ENCODE assay signal across 3 cellular contexts in genomic region chr1:15196069-15196468, GRCh38.
TF ChIP-seq lines count a peak whose summit lies in the region.

No MANE protein-coding gene starts in this region.

TF ChIP-seq in A549, 52 proteins besides CTCF, POLR2A, EP300 and RAD21:
- TF ChIP-seq CEBPB (IDR thresholded peaks at IDR 0.05) (no peak), FOSB (CRISPR knock-in tag; IDR thresholded peaks at IDR 0.05) (no peak), HEYL (CRISPR knock-in tag; IDR thresholded peaks at IDR 0.05) (no peak), BCL3 (IDR thresholded peaks at IDR 0.05) (no peak), FOSL2 (IDR thresholded peaks at IDR 0.05) (no peak), FOSL2 (CRISPR knock-in tag; IDR thresholded peaks at IDR 0.05) (no peak), HOXB5 (CRISPR knock-in tag; IDR thresholded peaks at IDR 0.05) (no peak), HOXA7 (CRISPR knock-in tag; IDR thresholded peaks at IDR 0.05) (no peak)

TF ChIP-seq in HEK293, 187 proteins besides CTCF, POLR2A, EP300 and RAD21:
- TF ChIP-seq KLF17 (tag by site-specific recombination; IDR thresholded peaks at IDR 0.05): no peak
- TF ChIP-seq ZNF555 (tag by site-specific recombination; conservative IDR thresholded peaks at IDR 0.05): no peak
- TF ChIP-seq GLIS1 (tag by site-specific recombination; IDR thresholded peaks at IDR 0.05): peak; percentile 80
- no peak for TF ChIP-seq ZNF623 (tag by site-specific recombination; IDR thresholded peaks at IDR 0.05)
- TF ChIP-seq ZNF529 (tag by site-specific recombination; IDR thresholded peaks at IDR 0.05; ENCODE audit: insufficient replicate concordance): no peak
- TF ChIP-seq ZNF266 (tag by site-specific recombination; IDR thresholded peaks at IDR 0.05; ENCODE audit: low read depth): no peak
- peak; percentile 69 for TF ChIP-seq ZFHX2 (tag by site-specific recombination; conservative IDR thresholded peaks at IDR 0.05)
- TF ChIP-seq ZNF776 (tag by site-specific recombination; IDR thresholded peaks at IDR 0.05; ENCODE audit: borderline replicate concordance): no peak
- TF ChIP-seq ZNF341 (tag by site-specific recombination; IDR thresholded peaks at IDR 0.05; ENCODE audit: low read depth): 0 out of 2 replicates have a peak, but pooled peaks have one; percentile 27
- TF ChIP-seq, protein P1, sequence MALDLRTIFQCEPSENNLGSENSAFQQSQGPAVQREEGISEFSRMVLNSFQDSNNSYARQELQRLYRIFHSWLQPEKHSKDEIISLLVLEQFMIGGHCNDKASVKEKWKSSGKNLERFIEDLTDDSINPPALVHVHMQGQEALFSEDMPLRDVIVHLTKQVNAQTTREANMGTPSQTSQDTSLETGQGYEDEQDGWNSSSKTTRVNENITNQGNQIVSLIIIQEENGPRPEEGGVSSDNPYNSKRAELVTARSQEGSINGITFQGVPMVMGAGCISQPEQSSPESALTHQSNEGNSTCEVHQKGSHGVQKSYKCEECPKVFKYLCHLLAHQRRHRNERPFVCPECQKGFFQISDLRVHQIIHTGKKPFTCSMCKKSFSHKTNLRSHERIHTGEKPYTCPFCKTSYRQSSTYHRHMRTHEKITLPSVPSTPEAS (tag by site-specific recombination; IDR thresholded peaks at IDR 0.05): peak; percentile 86
- TF ChIP-seq ZSCAN23 (tag by site-specific recombination; IDR thresholded peaks at IDR 0.05): no peak
- peak; percentile 98 for TF ChIP-seq ZNF112 (tag by site-specific recombination; IDR thresholded peaks at IDR 0.05)
- TF ChIP-seq, protein P2, sequence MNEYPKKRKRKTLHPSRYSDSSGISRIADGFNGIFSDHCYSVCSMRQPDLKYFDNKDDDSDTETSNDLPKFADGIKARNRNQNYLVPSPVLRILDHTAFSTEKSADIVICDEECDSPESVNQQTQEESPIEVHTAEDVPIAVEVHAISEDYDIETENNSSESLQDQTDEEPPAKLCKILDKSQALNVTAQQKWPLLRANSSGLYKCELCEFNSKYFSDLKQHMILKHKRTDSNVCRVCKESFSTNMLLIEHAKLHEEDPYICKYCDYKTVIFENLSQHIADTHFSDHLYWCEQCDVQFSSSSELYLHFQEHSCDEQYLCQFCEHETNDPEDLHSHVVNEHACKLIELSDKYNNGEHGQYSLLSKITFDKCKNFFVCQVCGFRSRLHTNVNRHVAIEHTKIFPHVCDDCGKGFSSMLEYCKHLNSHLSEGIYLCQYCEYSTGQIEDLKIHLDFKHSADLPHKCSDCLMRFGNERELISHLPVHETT (tag by site-specific recombination; IDR thresholded peaks at IDR 0.05): no peak
- TF ChIP-seq ZNF600 (tag by site-specific recombination; IDR thresholded peaks at IDR 0.05): 0 out of 2 replicates have a peak, but pooled peaks have one; percentile 54
- peak; percentile 68 for TF ChIP-seq EGR2 (tag by site-specific recombination; IDR thresholded peaks at IDR 0.05; ENCODE audit: low read depth)
- TF ChIP-seq ZNF19 (tag by site-specific recombination; IDR thresholded peaks at IDR 0.05; ENCODE audit: low read depth): no peak

TF ChIP-seq in H1, 55 proteins besides CTCF, POLR2A, EP300 and RAD21:
- TF ChIP-seq CBX5 (IDR thresholded peaks at IDR 0.05; ENCODE audit: low read depth, low read length) (no peak), SRF (IDR thresholded peaks at IDR 0.05; ENCODE audit: low read depth, low read length) (no peak), BRCA1 (IDR thresholded peaks at IDR 0.05; ENCODE audit: low read depth, low read length) (no peak), USF2 (IDR thresholded peaks at IDR 0.05; ENCODE audit: low read length) (no peak), ATF3 (IDR thresholded peaks at IDR 0.05; ENCODE audit: insufficient read depth, low read depth, low read length) (no peak), E2F6 (IDR thresholded peaks at IDR 0.05) (no peak), RBBP5 (IDR thresholded peaks at IDR 0.05; ENCODE audit: borderline replicate concordance, low read depth, low read length) (no peak), GTF2F1 (IDR thresholded peaks at IDR 0.05; ENCODE audit: borderline replicate concordance, low read depth, low read length) (no peak), TCF12 (IDR thresholded peaks at IDR 0.05; ENCODE audit: low read depth, low read length) (no peak), MAFK (IDR thresholded peaks at IDR 0.05; ENCODE audit: low read depth, low read length) (no peak), SP2 (IDR thresholded peaks at IDR 0.05; ENCODE audit: low read length) (no peak), TEAD4 (IDR thresholded peaks at IDR 0.05; ENCODE audit: low read depth, low read length) (no peak), HDAC6 (IDR thresholded peaks at IDR 0.05; ENCODE audit: low read depth, low read length) (no peak), HDAC2 (IDR thresholded peaks at IDR 0.05; ENCODE audit: borderline replicate concordance in 1 of 2, low read depth in 2 of 2, low read length in 2 of 2) (no peak)
